ENCODE assay signal across 19 cellular contexts in genomic region chr3:69172058-69172457, GRCh38. TPM values are rescaled to one million over a fixed set of nuclear protein-coding genes. Genes with fewer than 3 reads are reported as not detected.
"Had no signal": no experiment of that assay in that cellular context is flagged by ENCODE, and none has a peak within 500 bp of the region (broad histone marks: within the 10 kb centered on the region; RNA-seq: fewer than 3 reads in every experiment).

No MANE protein-coding gene starts in this region.

- H3K4me1 Mint-ChIP-seq: naive thymus-derived CD8-positive, alpha-beta T cell had no signal

- H3K27ac ChIP-seq: foreskin keratinocyte had no signal

- H3K9me3 Mint-ChIP-seq: dendritic cell treated with granulocyte-macrophage colony-stimulating factor and Interleukin-4, amounts not matched to agents 40 ng/mL and 50 ng/mL, for 4 days; naive thymus-derived CD8-positive, alpha-beta T cell; neural crest cell; type B pancreatic cell had no signal

- ATAC-seq: foreskin keratinocyte; naive thymus-derived CD8-positive, alpha-beta T cell; right cardiac atrium had no signal

- H3K4me3 Mint-ChIP-seq: dendritic cell treated with granulocyte-macrophage colony-stimulating factor and Interleukin-4, amounts not matched to agents 40 ng/mL and 50 ng/mL, for 4 days; naive thymus-derived CD8-positive, alpha-beta T cell; neural crest cell; type B pancreatic cell had no signal

- H3K36me3 Mint-ChIP-seq: naive thymus-derived CD8-positive, alpha-beta T cell had no signal

- DNase-seq: erythroblast; foreskin keratinocyte; head of caudate nucleus; hippocampal formation; mammary epithelial cell; naive thymus-derived CD8-positive, alpha-beta T cell; right cardiac atrium; stimulated activated CD4-positive, alpha-beta T cell treated with anti-CD3 and anti-CD28 coated beads, Interleukin-2, amount 100 ng/mL, for 48 hours; stimulated activated naive CD4-positive, alpha-beta T cell treated with Interleukin-2 at 50 U/mL for 16 hours had no signal

- H3K27ac Mint-ChIP-seq: dendritic cell treated with granulocyte-macrophage colony-stimulating factor and Interleukin-4, amounts not matched to agents 40 ng/mL and 50 ng/mL, for 4 days; naive thymus-derived CD8-positive, alpha-beta T cell; type B pancreatic cell had no signal

- H3K27me3 Mint-ChIP-seq: dendritic cell treated with granulocyte-macrophage colony-stimulating factor and Interleukin-4, amounts not matched to agents 40 ng/mL and 50 ng/mL, for 4 days; naive thymus-derived CD8-positive, alpha-beta T cell; type B pancreatic cell had no signal

RNA-seq across cellular contexts. Expression of gene LMOD3, which starts 49.7 kb away (rescaled TPM):
- total RNA-seq: endothelial cell of umbilical vein; foreskin keratinocyte; kidney epithelial cell; lower leg skin; mammary epithelial cell; mononuclear cell; naive thymus-derived CD8-positive, alpha-beta T cell; osteocyte; posterior vena cava; smooth muscle cell had no signal
